ENCODE assay signal across 18 cellular contexts in the genomic region with DNA sequence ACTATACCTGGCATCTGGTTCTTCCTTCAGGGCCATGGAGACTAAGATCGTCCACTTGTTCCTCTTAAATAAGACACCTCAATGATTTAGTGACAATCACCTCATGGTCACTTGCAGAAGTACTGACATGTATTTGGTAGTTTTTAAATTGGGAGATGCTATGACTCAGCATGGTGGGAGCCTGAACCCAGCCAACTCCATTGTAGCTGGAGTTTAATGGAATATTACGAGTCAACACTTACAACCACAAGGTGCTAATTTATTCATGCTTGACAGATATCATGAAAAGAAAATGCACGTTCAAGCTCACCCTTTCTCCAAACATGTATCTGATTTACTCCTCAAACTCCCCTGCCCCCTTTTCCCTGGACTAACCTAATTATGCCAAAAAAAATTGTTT. TPM values are rescaled to one million over a fixed set of nuclear protein-coding genes. Genes with fewer than 3 reads are reported as not detected.
DNase-seq lines count a peak whose midpoint lies in the region; ATAC-seq, FAIRE-seq and TF ChIP-seq lines count a peak whose summit lies in the region.
"Had no signal": no experiment of that assay in that cellular context is flagged by ENCODE, and none has a peak within 500 bp of the region (broad histone marks: within the 10 kb centered on the region; RNA-seq: fewer than 3 reads in every experiment).

No MANE protein-coding gene starts in this region.

- FAIRE-seq in GM12878 (lab: Jason Lieb, UNC), result peak; percentile 57
- FAIRE-seq: GM19239 had no signal

- H3K27me3 Mint-ChIP-seq in activated CD4-positive, alpha-beta T cell treated with anti-CD3 and anti-CD28 coated beads for 36 hours, result no peaks in the 10 kb centered on the region
- peaks cover 3% of the 10 kb centered on the region for H3K27me3 Mint-ChIP-seq in activated T-helper 2 cell treated with anti-CD3 and anti-CD28 coated beads, Interferon-gamma antibody, Interleukin-2, Interleukin-4, amounts not matched to agents 10 μg/mL and 5 μg/mL and 100 μg/mL, durations not matched to agents 14 hours and 24 hours and 36 hours (ENCODE audit: low read depth)
- H3K27me3 Mint-ChIP-seq: CD8-positive, alpha-beta memory T cell had no signal

- H3K4me3 Mint-ChIP-seq in activated CD4-positive, alpha-beta T cell treated with anti-CD3 and anti-CD28 coated beads for 36 hours, result no peak overlapping the region
- no peak overlapping the region for H3K4me3 Mint-ChIP-seq in activated T-helper 2 cell treated with anti-CD3 and anti-CD28 coated beads, Interferon-gamma antibody, Interleukin-2, Interleukin-4, amounts not matched to agents 10 μg/mL and 5 μg/mL and 100 μg/mL, durations not matched to agents 14 hours and 24 hours and 36 hours (ENCODE audit: low read depth)
- H3K4me3 Mint-ChIP-seq: CD8-positive, alpha-beta memory T cell; H9 had no signal

- BruUV-seq in GM12878 (replicated peaks; lab: Mats Ljungman, UMichigan), result no TSS peak

- no peak for TF ChIP-seq RAD21 in GM12878 (IDR thresholded peaks at IDR 0.05; ENCODE audit: insufficient read depth, low read depth, low read length)

- no peaks in the 10 kb centered on the region for H4K20me1 ChIP-seq in GM12878 (ENCODE audit: control insufficient read depth, insufficient read depth)
- H4K20me1 ChIP-seq: BLaER1 had no signal

- H3K27ac ChIP-seq in HEK293 (ENCODE audit: extremely low read depth, low read depth, low read length) (no peak overlapping the region), GM12878 (ENCODE audit: control insufficient read depth, insufficient read depth) (no peak overlapping the region)
- H3K27ac ChIP-seq: BLaER1 had no signal

- RAD21 ChIA-PET in GM12878 (lab: Charles Lee; ENCODE audit: unreplicated experiment), result interaction anchor here (1.7 to 5.0 kb wide), 2 partner anchors 15 to 111 kb away, joined by 4 to 71 read pairs; a partner anchor contains a TSS

- TF ChIP-seq EP300 in GM12878 (IDR thresholded peaks at IDR 0.05; ENCODE audit: borderline replicate concordance in 1 of 2, control insufficient read depth in 1 of 2, low read depth in 2 of 2, low read length in 2 of 2), result no peak

- peak; percentile 18 for DNase-seq in activated CD4-positive, alpha-beta T cell treated with anti-CD3 and anti-CD28 coated beads for 36 hours
- no peak for DNase-seq in activated CD4-positive, alpha-beta T cell treated with anti-CD3 and anti-CD28 coated beads, Interleukin-2, amount 50 U/mL, for 4 hours
- DNase-seq in GM12878 (ENCODE audit: low read depth, low spot score), result no peak
- DNase-seq in renal cortical epithelial cell (ENCODE audit: low read depth), result peak; percentile 39
- DNase-seq in activated T-helper 2 cell treated with anti-CD3 and anti-CD28 coated beads, Interferon-gamma antibody, Interleukin-2, Interleukin-4, amounts not matched to agents 10 μg/mL and 5 μg/mL and 100 μg/mL, durations not matched to agents 14 hours and 24 hours and 36 hours (ENCODE audit: low spot score), result no peak
- DNase-seq in NCI-H524 treated with DMSO at 0.1 percent for 48 hours (lab: John Stamatoyannopoulos, UW), result no peak
- DNase-seq: 8988T; AML-193; Caco-2; CD8-positive, alpha-beta memory T cell; DND-41; GDM1; GOT3; H9 had no signal

- no peak overlapping the region for H3K27ac Mint-ChIP-seq in activated CD4-positive, alpha-beta T cell treated with anti-CD3 and anti-CD28 coated beads for 36 hours
- no peak overlapping the region for H3K27ac Mint-ChIP-seq in activated T-helper 2 cell treated with anti-CD3 and anti-CD28 coated beads, Interferon-gamma antibody, Interleukin-2, Interleukin-4, amounts not matched to agents 10 μg/mL and 5 μg/mL and 100 μg/mL, durations not matched to agents 14 hours and 24 hours and 36 hours
- H3K27ac Mint-ChIP-seq: H9 had no signal

- no peaks in the 10 kb centered on the region for H3K27me3 ChIP-seq in GM12878 (replicated peaks in 1 of 2; ENCODE audit: control insufficient read depth in 2 of 2, insufficient read depth in 2 of 2, low read length in 1 of 2)
- H3K27me3 ChIP-seq: BLaER1 had no signal

- H3K4me2 ChIP-seq in GM12878 (ENCODE audit: control insufficient read depth, insufficient read depth), result no peak overlapping the region
- H3K4me2 ChIP-seq: BLaER1 had no signal

- peak; percentile 18 for ATAC-seq in activated CD4-positive, alpha-beta T cell treated with anti-CD3 and anti-CD28 coated beads for 36 hours
- ATAC-seq in GM12878, result no peak

- SMC1A ChIA-PET in GM12878 (lab: Charles Lee; ENCODE audit: uncharacterized antibody, unreplicated experiment), result interaction anchor here (0.6 to 11.2 kb wide), 9 partner anchors 16 to 246 kb away, joined by 3 to 154 read pairs (median 4); a partner anchor contains a TSS

- H3K4me3 ChIP-seq in HEK293 (ENCODE audit: low read depth, low read length), result no peak overlapping the region
- no peak overlapping the region for H3K4me3 ChIP-seq in GM12878
- H3K4me3 ChIP-seq: BLaER1 had no signal

- no peaks in the 10 kb centered on the region for H3K9me3 ChIP-seq in HEK293 (ENCODE audit: control insufficient read depth, insufficient read depth, low read depth, low read length)
- no peaks in the 10 kb centered on the region for H3K9me3 ChIP-seq in GM12878 (replicated peaks; ENCODE audit: control insufficient read depth, insufficient read depth, low read length)
- H3K9me3 ChIP-seq: BLaER1, Caco-2 had no signal

- H3K9ac ChIP-seq in GM12878 (ENCODE audit: control insufficient read depth, insufficient read depth, low read length), result no peak overlapping the region
- H3K9ac ChIP-seq: BLaER1 had no signal

- H3K4me1 ChIP-seq in HEK293 (ENCODE audit: control insufficient read depth, insufficient read depth, low read length) (no peaks in the 10 kb centered on the region), GM12878 (ENCODE audit: control insufficient read depth, insufficient read depth, low read length) (no peaks in the 10 kb centered on the region)
- H3K4me1 ChIP-seq: BLaER1, Caco-2 had no signal

- H3K36me3 ChIP-seq in HEK293 (ENCODE audit: control insufficient read depth in 2 of 2, insufficient read depth in 1 of 2, low read length in 2 of 2) (no peaks in the 10 kb centered on the region), GM12878 (ENCODE audit: control insufficient read depth in 2 of 2, insufficient read depth in 2 of 2, low read length in 1 of 2) (no peaks in the 10 kb centered on the region)
- H3K36me3 ChIP-seq: BLaER1 had no signal

- no peaks in the 10 kb centered on the region for H3K79me2 ChIP-seq in GM12878 (ENCODE audit: control insufficient read depth, insufficient read depth, low read length)

- CTCF ChIA-PET in activated CD4-positive, alpha-beta T cell treated with anti-CD3 and anti-CD28 coated beads for 36 hours (lab: Charles Lee), result interaction anchor here (0.7 to 2.5 kb wide), 11 partner anchors 8 to 294 kb away, joined by 3 to 16 read pairs (median 4); a partner anchor contains a TSS
- CTCF ChIA-PET in HEK293 (lab: Yijun Ruan, JAX) (interaction anchor here (0.6 to 8.0 kb wide), 11 partner anchors 8 to 309 kb away, joined by 3 to 63 read pairs (median 4); no protein-coding TSS in a partner anchor), GM12878 (lab: Yijun Ruan, JAX) (interaction anchor here (0.6 to 7.4 kb wide), 12 partner anchors 16 to 548 kb away, joined by 3 to 150 read pairs (median 11); a partner anchor contains a TSS)

- POLR2A ChIA-PET in activated CD4-positive, alpha-beta T cell treated with anti-CD3 and anti-CD28 coated beads for 36 hours (lab: Charles Lee), result interaction anchor here (0.6 kb wide), 1 partner anchor 392 kb away, joined by 3 read pairs; no protein-coding TSS in a partner anchor
- POLR2A ChIA-PET in HEK293 (lab: Yijun Ruan, JAX), result interaction anchor here (0.6 kb wide), 1 partner anchor 205 kb away, joined by 3 read pairs; no protein-coding TSS in a partner anchor
- POLR2A ChIA-PET in GM12878 (lab: Charles Lee), result interaction anchor here (1.3 to 1.6 kb wide), 2 partner anchors 14 to 16 kb away, joined by 4 to 5 read pairs; a partner anchor contains a TSS

- peaks cover 4% of the 10 kb centered on the region for H3K9me3 Mint-ChIP-seq in activated CD4-positive, alpha-beta T cell treated with anti-CD3 and anti-CD28 coated beads for 36 hours (ENCODE audit: low read depth)
- peaks cover 9% of the 10 kb centered on the region for H3K9me3 Mint-ChIP-seq in activated T-helper 2 cell treated with anti-CD3 and anti-CD28 coated beads, Interferon-gamma antibody, Interleukin-2, Interleukin-4, amounts not matched to agents 10 μg/mL and 5 μg/mL and 100 μg/mL, durations not matched to agents 14 hours and 24 hours and 36 hours
- H3K9me3 Mint-ChIP-seq: CD8-positive, alpha-beta memory T cell; H9 had no signal

- WGBS in GM12878 (ENCODE audit: insufficient coverage, insufficient replicate concordance, low lambda C conversion rate, missing lambda C conversion rate), result 87% methylated on average over 3 of the region's 3 CpGs

- TF ChIP-seq CTCF in HEK293 (tag by site-specific recombination; IDR thresholded peaks at IDR 0.05) (no peak), GM12878 (IDR thresholded peaks at IDR 0.05 in 2 of 3, conservative IDR thresholded peaks at IDR 0.05 in 1 of 3; ENCODE audit: control insufficient read depth in 2 of 3, extremely low read depth in 1 of 3, insufficient read depth in 1 of 3, low read depth in 3 of 3, low read length in 3 of 3) (no peak)

- no peak overlapping the region for H2AFZ ChIP-seq in GM12878 (ENCODE audit: control insufficient read depth, low read depth, low read length)

- peaks cover 2% of the 10 kb centered on the region for H3K36me3 Mint-ChIP-seq in activated CD4-positive, alpha-beta T cell treated with anti-CD3 and anti-CD28 coated beads for 36 hours (ENCODE audit: low read depth)
- H3K36me3 Mint-ChIP-seq in activated T-helper 2 cell treated with anti-CD3 and anti-CD28 coated beads, Interferon-gamma antibody, Interleukin-2, Interleukin-4, amounts not matched to agents 10 μg/mL and 5 μg/mL and 100 μg/mL, durations not matched to agents 14 hours and 24 hours and 36 hours (ENCODE audit: low read depth), result no peaks in the 10 kb centered on the region
- H3K36me3 Mint-ChIP-seq: CD8-positive, alpha-beta memory T cell had no signal

- intact Hi-C loops in activated CD4-positive, alpha-beta T cell treated with anti-CD3 and anti-CD28 coated beads for 36 hours (cut with DNase I, micrococcal nuclease), result no loop called here
- intact Hi-C loops in GM12878 (cut with micrococcal nuclease; ENCODE audit: unreplicated experiment), result no loop called here
- intact Hi-C loops in activated T-helper 2 cell treated with anti-CD3 and anti-CD28 coated beads, Interferon-gamma antibody, Interleukin-2, Interleukin-4, amounts not matched to agents 10 μg/mL and 5 μg/mL and 100 μg/mL, durations not matched to agents 14 hours and 24 hours and 36 hours (cut with micrococcal nuclease), result no loop called here

- peaks cover 10% of the 10 kb centered on the region for H3K4me1 Mint-ChIP-seq in activated CD4-positive, alpha-beta T cell treated with anti-CD3 and anti-CD28 coated beads for 36 hours
- peaks cover 3% of the 10 kb centered on the region for H3K4me1 Mint-ChIP-seq in activated T-helper 2 cell treated with anti-CD3 and anti-CD28 coated beads, Interferon-gamma antibody, Interleukin-2, Interleukin-4, amounts not matched to agents 10 μg/mL and 5 μg/mL and 100 μg/mL, durations not matched to agents 14 hours and 24 hours and 36 hours (ENCODE audit: low read depth)

- in situ Hi-C loops in GM12878 (cut with MboI), result no loop called here

- TF ChIP-seq POLR2A in GM12878 (IDR thresholded peaks at IDR 0.05; ENCODE audit: low read depth, low read length), result no peak

RNA-seq across cellular contexts. Expression of a gene that starts 16.6 kb away (rescaled TPM):
- 10 to 100 TPM; 50.6 to 55.4 TPM for total RNA-seq in activated CD4-positive, alpha-beta T cell treated with anti-CD3 and anti-CD28 coated beads for 36 hours
- total RNA-seq in GM12878 (2013; cell fraction: nucleolus; rRNA removed), result 65.5 and 77.0 TPM in 2 replicates
- total RNA-seq in GM12878 (2014; rRNA removed), result 66.8 and 66.9 TPM in 2 replicates
- total RNA-seq in GM12878 (2014; rRNA removed; fragmentation: Illumina TruSeq; extraction: Trizol), result 51.7 and 53.4 TPM in 2 replicates
- total RNA-seq in GM12878 (2021), result 50.6 and 56.9 TPM in 2 replicates
- polyA plus RNA-seq in GM12878 (2011; ENCODE audit: low read depth), result 23.9 TPM
- 48.6 and 52.4 TPM in 2 replicates for polyA plus RNA-seq in GM12878 (2011; rRNA removed)
- polyA plus RNA-seq in GM12878 (2011; cell fraction: cytosol; rRNA removed), result 58.4 and 58.6 TPM in 2 replicates
- polyA plus RNA-seq in GM12878 (2011; cell fraction: nucleus; rRNA removed), result 53.1 and 75.8 TPM in 2 replicates
- polyA plus RNA-seq in GM12878 (2012), result 27.5 and 31.6 TPM in 2 replicates
- polyA plus RNA-seq in GM12878 (2014; fragmentation: Illumina TruSeq; extraction: Trizol), result 62.4 and 63.1 TPM in 2 replicates
- polyA plus RNA-seq in GM12878 (2014; fragmentation: Nextera tagmentation; extraction: Ambion mirVana), result 10 to 100 TPM in 1 of 2 experiments, 1 to 10 TPM in 1; 6.9 to 33.7 TPM
- 42.9 and 44.5 TPM in 2 replicates for polyA plus RNA-seq in GM12878 (2014; rRNA removed)
- 10 to 100 TPM; 21.1 to 23.3 TPM for polyA plus RNA-seq in GM12878 (2016; fragmentation: Nextera tagmentation; extraction: Ambion mirVana)
- polyA minus RNA-seq in GM12878 (2011; rRNA and poly(A)+ RNA removed), result 72.4 and 88.2 TPM in 2 replicates
- polyA minus RNA-seq in GM12878 (2011; cell fraction: cytosol; rRNA and poly(A)+ RNA removed), result 19.2 and 22.1 TPM in 2 replicates
- 28.0 and 35.9 TPM in 2 replicates for polyA minus RNA-seq in GM12878 (2011; cell fraction: nucleus; rRNA and poly(A)+ RNA removed)
- 4.0 and 10.4 TPM in 2 replicates for total RNA-seq in renal cortical epithelial cell
- total RNA-seq in activated T-helper 2 cell treated with anti-CD3 and anti-CD28 coated beads, Interferon-gamma antibody, Interleukin-2, Interleukin-4, amounts not matched to agents 10 μg/mL and 5 μg/mL and 100 μg/mL, durations not matched to agents 14 hours and 24 hours and 36 hours, result 35.6 and 48.3 TPM in 2 replicates
- total RNA-seq: Caco-2, H9 had no signal

RNA-seq across cellular contexts. Expression of a gene that starts 24.4 kb away (rescaled TPM):
- total RNA-seq in activated CD4-positive, alpha-beta T cell treated with anti-CD3 and anti-CD28 coated beads for 36 hours, result under 1 TPM; 0.16 to 0.21 TPM
- total RNA-seq in GM12878 (2013; cell fraction: nucleolus; rRNA removed), result not detected in 2 replicates
- total RNA-seq in GM12878 (2014; rRNA removed) (not detected in 2 replicates), GM12878 (2014; rRNA removed; fragmentation: Illumina TruSeq; extraction: Trizol) (not detected in 2 replicates), GM12878 (2021) (0.13 TPM in 1 of 2 replicates, not detected in the other), renal cortical epithelial cell (not detected in 2 replicates)
- polyA plus RNA-seq in GM12878 (2011; ENCODE audit: low read depth), result 0.09 TPM
- polyA plus RNA-seq in GM12878 (2011; rRNA removed) (not detected in 2 replicates), GM12878 (2014; fragmentation: Illumina TruSeq; extraction: Trizol) (0.13 and 0.24 TPM in 2 replicates), GM12878 (2014; fragmentation: Nextera tagmentation; extraction: Ambion mirVana) (not detected), GM12878 (2014; rRNA removed) (0.03 and 0.22 TPM in 2 replicates), GM12878 (2016; fragmentation: Nextera tagmentation; extraction: Ambion mirVana) (under 1 TPM in 1 of 2 experiments, not detected in 1; 0.19 TPM)
- not detected in 2 replicates for polyA plus RNA-seq in GM12878 (2011; cell fraction: cytosol; rRNA removed)
- 0.04 and 0.09 TPM in 2 replicates for polyA plus RNA-seq in GM12878 (2011; cell fraction: nucleus; rRNA removed)
- polyA plus RNA-seq in GM12878 (2012), result 0.13 TPM in 1 of 2 replicates, not detected in the other
- 0.26 TPM in 1 of 2 replicates, not detected in the other for polyA minus RNA-seq in GM12878 (2011; rRNA and poly(A)+ RNA removed)
- not detected in 2 replicates for polyA minus RNA-seq in GM12878 (2011; cell fraction: cytosol; rRNA and poly(A)+ RNA removed)
- polyA minus RNA-seq in GM12878 (2011; cell fraction: nucleus; rRNA and poly(A)+ RNA removed), result not detected in 2 replicates
- 0.48 and 0.52 TPM in 2 replicates for total RNA-seq in activated T-helper 2 cell treated with anti-CD3 and anti-CD28 coated beads, Interferon-gamma antibody, Interleukin-2, Interleukin-4, amounts not matched to agents 10 μg/mL and 5 μg/mL and 100 μg/mL, durations not matched to agents 14 hours and 24 hours and 36 hours
- total RNA-seq: Caco-2, H9, HT-29 had no signal
- polyA plus RNA-seq: CD8-positive, alpha-beta memory T cell had no signal

Comparison
In these comparisons a context has a peak if more than half of its experiments do, and no peak if none do; other contexts are left out.
1. DNase-seq: peak in activated CD4-positive, alpha-beta T cell treated with anti-CD3 and anti-CD28 coated beads for 36 hours (single experiment) and renal cortical epithelial cell (single experiment); none in activated CD4-positive, alpha-beta T cell treated with anti-CD3 and anti-CD28 coated beads, Interleukin-2, amount 50 U/mL, for 4 hours (0 of 2), GM12878 (single experiment), activated T-helper 2 cell treated with anti-CD3 and anti-CD28 coated beads, Interferon-gamma antibody, Interleukin-2, Interleukin-4, amounts not matched to agents 10 μg/mL and 5 μg/mL and 100 μg/mL, durations not matched to agents 14 hours and 24 hours and 36 hours (single experiment) and NCI-H524 treated with DMSO at 0.1 percent for 48 hours (single experiment).